In genomic region chr7:140479062-140479738, GRCh38 we compare ENCODE assay signal across 8 cellular contexts. TPM values are rescaled to one million over a fixed set of nuclear protein-coding genes. Genes with fewer than 3 reads are reported as not detected.
A peak's percentile ranks its signal among the peaks of the same experiment; 100 is the strongest.
DNase-seq lines count a peak whose midpoint lies in the region; ATAC-seq and TF ChIP-seq lines count a peak whose summit lies in the region.

Gene MKRN1, minus strand, starts transcription at chr7:140479505. Its CDS starts 161 bp downstream, at chr7:140479344.

- peaks cover 46% of the 10 kb centered on the region for H3K79me2 ChIP-seq in PC-9 (ENCODE audit: low read depth)

- H3F3A ChIP-seq in PC-9 (ENCODE audit: insufficient read depth, low read depth): peaks cover 18% of the 10 kb centered on the region; the same call in 1 of the 2 replicates

- no peaks in the 10 kb centered on the region for H3K9me3 ChIP-seq in PC-9 (ENCODE audit: insufficient read depth, low read depth)
- no peaks in the 10 kb centered on the region for H3K9me3 ChIP-seq in mucosa of stomach (ENCODE audit: control insufficient read depth, low read length)

- peak within 1 kb of the TSS; percentile 71 for H3K27ac ChIP-seq in PC-9

- H3K9me2 ChIP-seq in PC-9 (ENCODE audit: insufficient read depth): no peaks in the 10 kb centered on the region

- H4K20me1 ChIP-seq in PC-9 (ENCODE audit: insufficient read depth): peaks cover 39% of the 10 kb centered on the region

- peak; percentile 94 for ATAC-seq in GM21619 (IDR thresholded peaks at IDR 0.05; ENCODE audit: unreplicated experiment)

- peak within 1 kb of the TSS; percentile 82 for H2AFZ ChIP-seq in PC-9

- BruUV-seq in PC-9 (replicated peaks; lab: Mats Ljungman, UMichigan): no TSS peak

- no peaks in the 10 kb centered on the region for H3K27me3 Mint-ChIP-seq in activated T-cell treated with anti-CD3 and anti-CD28 coated beads, Interleukin-2, amount 50 U/mL, for 24 hours

- H3K36me3 Mint-ChIP-seq in activated T-cell treated with anti-CD3 and anti-CD28 coated beads, Interleukin-2, amount 50 U/mL, for 24 hours (ENCODE audit: low read depth): peaks cover 8% of the 10 kb centered on the region

- H3K4me2 ChIP-seq in PC-9: peak within 1 kb of the TSS; percentile 99

- POLR2A ChIA-PET in PC-9 (lab: Charles Lee; ENCODE audit: unreplicated experiment): interaction anchor here (0.5 kb wide), 1 partner anchor 174 kb away, joined by 5 read pairs; no protein-coding TSS in a partner anchor

- H3K4me1 ChIP-seq in PC-9 (replicated peaks; ENCODE audit: insufficient read depth) (peaks cover 26% of the 10 kb centered on the region), mucosa of stomach (ENCODE audit: control insufficient read depth, insufficient read depth, low read length) (peaks cover 8% of the 10 kb centered on the region)

- TF ChIP-seq POLR2A in erythroblast (IDR thresholded peaks at IDR 0.05; ENCODE audit: low read length): peak; percentile 91

- no peaks in the 10 kb centered on the region for H3K27me3 ChIP-seq in PC-9 (ENCODE audit: insufficient read depth, low read depth)
- H3K27me3 ChIP-seq in mucosa of stomach (ENCODE audit: control insufficient read depth, insufficient read depth, low read length): no peaks in the 10 kb centered on the region

- H3K9me3 Mint-ChIP-seq in activated T-cell treated with anti-CD3 and anti-CD28 coated beads, Interleukin-2, amount 50 U/mL, for 24 hours: no peaks in the 10 kb centered on the region

- intact Hi-C loops in PC-9 (cut with micrococcal nuclease; ENCODE audit: unreplicated experiment): loop anchor here (1.0 to 10.0 kb wide), 5 partner anchors 174 to 536 kb away; partner anchors contain the start of genes BRAF and MRPS33

- no peak for TF ChIP-seq CTCF in PC-9 (conservative IDR thresholded peaks at IDR 0.05)

- peak within 1 kb of the TSS; percentile 97 for H3K27ac Mint-ChIP-seq in activated T-cell treated with anti-CD3 and anti-CD28 coated beads, Interleukin-2, amount 50 U/mL, for 24 hours

- H3K4me1 Mint-ChIP-seq in activated T-cell treated with anti-CD3 and anti-CD28 coated beads, Interleukin-2, amount 50 U/mL, for 24 hours (ENCODE audit: low read depth): peaks cover 31% of the 10 kb centered on the region

- peak within 1 kb of the TSS; percentile 86 for H3K9ac ChIP-seq in mucosa of stomach (ENCODE audit: low read length)

- H3K36me3 ChIP-seq in PC-9 (ENCODE audit: low read depth) (no peaks in the 10 kb centered on the region), mucosa of stomach (ENCODE audit: control insufficient read depth, insufficient read depth, low read length) (no peaks in the 10 kb centered on the region)

- CTCF ChIA-PET in PC-9 (lab: Charles Lee): no interaction called here

- DNase-seq in DMS153 (lab: John Stamatoyannopoulos, UW) (peak; percentile 97), PC-9 (peak; percentile 92 to 98), erythroblast (lab: John Stamatoyannopoulos, UW) (peak; percentile 95 to 96)
- DNase-seq in Jurkat, Clone E6-1 (ENCODE audit: low read depth, low spot score): peak; percentile 88
- peak; percentile 93 for DNase-seq in activated T-cell treated with anti-CD3 and anti-CD28 coated beads, Interleukin-2, amount 50 U/mL, for 24 hours
- peak; percentile 80 to 87 for DNase-seq in stimulated activated CD8-positive, alpha-beta memory T cell treated with anti-CD3 and anti-CD28 coated beads, Interleukin-7, amount 100 ng/mL, for 1 hour (ENCODE audit: low read depth in 2 of 2)

- peak within 1 kb of the TSS; percentile 78 for H3K4me3 ChIP-seq in Jurkat, Clone E6-1 (ENCODE audit: low read length)
- H3K4me3 ChIP-seq in PC-9: peak within 1 kb of the TSS; percentile 86
- peak within 1 kb of the TSS; percentile 47 for H3K4me3 ChIP-seq in mucosa of stomach (ENCODE audit: low read length)

- peak within 1 kb of the TSS; percentile 98 for H3K4me3 Mint-ChIP-seq in activated T-cell treated with anti-CD3 and anti-CD28 coated beads, Interleukin-2, amount 50 U/mL, for 24 hours

RNA-seq across cellular contexts. Expression of gene MKRN1, which starts in this region (rescaled TPM):
- 83.1 TPM for polyA plus RNA-seq in Jurkat, Clone E6-1 (2012; ENCODE audit: insufficient read depth, insufficient read length)
- 166 and 182 TPM in 2 replicates for total RNA-seq in PC-9 (2021)

Comparison
In these comparisons a context has a peak if more than half of its experiments do, and no peak if none do; other contexts are left out.
1. Peak in every context shown above with its lines: DNase-seq, ATAC-seq, H3K4me3 ChIP-seq and H3K27ac ChIP-seq.